Comparison of ENCODE assay signal across 8 cellular contexts in the genomic region with DNA sequence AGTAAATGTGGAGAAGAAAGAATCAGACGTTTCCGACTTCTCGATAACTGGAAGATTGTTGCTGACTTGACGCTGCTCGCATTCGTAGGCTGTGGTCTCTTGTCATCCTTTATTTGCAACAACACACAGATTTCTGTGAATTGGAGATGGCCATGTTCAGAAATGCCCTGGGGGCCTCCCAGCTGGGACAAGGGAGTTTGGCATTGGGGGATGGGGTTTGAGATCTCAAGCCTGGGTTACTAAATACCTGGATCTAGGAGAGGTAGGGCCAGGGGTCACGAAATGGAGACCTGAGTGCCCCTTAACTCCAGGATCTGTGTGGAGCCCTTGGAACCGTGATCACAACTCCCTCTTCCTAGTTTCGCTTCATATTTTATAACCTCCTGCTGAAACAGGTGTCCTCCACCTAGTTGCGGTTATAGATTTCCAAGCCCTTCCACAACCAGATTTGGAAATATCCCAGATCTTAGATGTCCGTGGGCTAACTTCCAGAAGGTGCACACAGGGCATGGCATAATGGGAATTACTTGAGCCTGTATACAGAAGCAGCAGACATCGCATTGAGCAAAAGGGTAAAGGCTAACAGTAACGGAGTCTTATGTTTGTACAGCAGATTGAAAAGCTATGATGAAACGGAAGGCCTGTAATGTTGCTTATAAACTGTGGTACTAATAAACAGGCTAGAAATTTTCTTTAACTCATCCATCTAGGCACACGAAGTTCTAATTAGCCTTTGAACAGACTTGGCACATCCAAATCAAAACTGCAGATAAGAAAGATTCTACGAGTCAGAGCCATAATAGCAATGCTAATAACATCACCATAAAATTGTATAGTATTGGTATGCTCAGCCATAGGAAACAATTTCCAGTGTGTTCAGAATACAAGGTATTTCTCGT. TPM values are rescaled to one million over a fixed set of nuclear protein-coding genes. Genes with fewer than 3 reads are reported as not detected.
A peak's percentile ranks its signal among the peaks of the same experiment; 100 is the strongest.
DNase-seq lines count a peak whose midpoint lies in the region; ATAC-seq, FAIRE-seq and TF ChIP-seq lines count a peak whose summit lies in the region.

No MANE protein-coding gene starts in this region.

- H3K4me3 Mint-ChIP-seq in stimulated activated effector memory CD8-positive, alpha-beta T cell treated with anti-CD3 and anti-CD28 coated beads, Interleukin-12 subunit alpha, Interleukin-12 subunit beta, amount 100 ng/mL, for 72 hours: no peak overlapping the region

- H3K4me3 ChIP-seq in SJSA1: peak overlapping the region; percentile 46
- peak overlapping the region; percentile 83 to 96 for H3K4me3 ChIP-seq in kidney (ENCODE audit: low read length in 2 of 2)

- peaks cover 15% of the 10 kb centered on the region for H3K36me3 Mint-ChIP-seq in stimulated activated effector memory CD8-positive, alpha-beta T cell treated with anti-CD3 and anti-CD28 coated beads, Interleukin-12 subunit alpha, Interleukin-12 subunit beta, amount 100 ng/mL, for 72 hours

- H3K9me3 Mint-ChIP-seq in stimulated activated effector memory CD8-positive, alpha-beta T cell treated with anti-CD3 and anti-CD28 coated beads, Interleukin-12 subunit alpha, Interleukin-12 subunit beta, amount 100 ng/mL, for 72 hours: no peaks in the 10 kb centered on the region

- no peaks in the 10 kb centered on the region for H3K36me3 ChIP-seq in SJSA1
- H3K36me3 ChIP-seq in kidney (ENCODE audit: control insufficient read depth in 1 of 2, insufficient read depth in 2 of 2, low read length in 2 of 2): no peaks in the 10 kb centered on the region

- no peak overlapping the region for H3K27ac Mint-ChIP-seq in stimulated activated effector memory CD8-positive, alpha-beta T cell treated with anti-CD3 and anti-CD28 coated beads, Interleukin-12 subunit alpha, Interleukin-12 subunit beta, amount 100 ng/mL, for 72 hours

- peak overlapping the region; percentile 79 to 93 for H3K9ac ChIP-seq in kidney (ENCODE audit: low read length in 2 of 2)

- in situ Hi-C loops in ACHN (cut with HindIII; ENCODE audit: low pct_ligation_motif_present, low pct_unique_long_range_greater_than_20kb, low sequenced_read_pairs) (no loop called here), T47D (cut with HindIII; ENCODE audit: low pct_unique_long_range_greater_than_20kb, low sequenced_read_pairs) (no loop called here)

- TF ChIP-seq CTCF in kidney (IDR thresholded peaks at IDR 0.05; ENCODE audit: borderline replicate concordance, extremely low read depth, insufficient read depth): no peak

- H3K9me3 ChIP-seq in SJSA1 (replicated peaks) (no peaks in the 10 kb centered on the region), kidney (ENCODE audit: control insufficient read depth in 1 of 2, low read length in 2 of 2) (no peaks in the 10 kb centered on the region)

- no peaks in the 10 kb centered on the region for H3K27me3 ChIP-seq in SJSA1 (replicated peaks)

- peaks cover 8% of the 10 kb centered on the region; the same call in 1 of the 2 replicates for H3K4me1 ChIP-seq in SJSA1 (replicated peaks)
- peaks cover 9 to 26% of the 10 kb centered on the region in 2 donors for H3K4me1 ChIP-seq in kidney (ENCODE audit: control insufficient read depth in 1 of 2, insufficient read depth in 1 of 2, low read depth in 1 of 2, low read length in 2 of 2)

- peaks cover 25% of the 10 kb centered on the region for H3K4me1 Mint-ChIP-seq in stimulated activated effector memory CD8-positive, alpha-beta T cell treated with anti-CD3 and anti-CD28 coated beads, Interleukin-12 subunit alpha, Interleukin-12 subunit beta, amount 100 ng/mL, for 72 hours

- H3K27ac ChIP-seq in SJSA1 (no peak overlapping the region; the same call in 1 of the 2 replicates), kidney (ENCODE audit: low read depth in 2 of 2, low read length in 2 of 2) (peak overlapping the region; percentile 86 to 93)

- ATAC-seq in GM18498 (IDR thresholded peaks at IDR 0.05; ENCODE audit: unreplicated experiment) (peak; percentile 3), GM19467 (IDR thresholded peaks at IDR 0.05; ENCODE audit: unreplicated experiment) (no peak)
- no peak for ATAC-seq in stimulated activated effector memory CD8-positive, alpha-beta T cell treated with anti-CD3 and anti-CD28 coated beads, Interleukin-12 subunit alpha, Interleukin-12 subunit beta, amount 100 ng/mL, for 72 hours

- peak; percentile 8 for DNase-seq in ACHN
- peak in 1 of 2 experiments; percentile 21 for DNase-seq in SJSA1 (ENCODE audit: low read depth in 1 of 2, low spot score in 2 of 2)
- DNase-seq in T47D (ENCODE audit: low read depth in 1 of 2, low spot score in 1 of 2): peak; percentile 14 to 56
- DNase-seq in kidney: no peak
- DNase-seq in stimulated activated effector memory CD8-positive, alpha-beta T cell treated with anti-CD3 and anti-CD28 coated beads, Interleukin-12 subunit alpha, Interleukin-12 subunit beta, amount 100 ng/mL, for 72 hours (ENCODE audit: low spot score in 2 of 2): peak; percentile 8 to 69
- no peak for DNase-seq in cerebellar nuclear complex (lab: John Stamatoyannopoulos, UW)

- intact Hi-C loops in kidney (cut with DNase I): no loop called here

- FAIRE-seq in kidney (lab: Jason Lieb, UNC): no peak

RNA-seq across cellular contexts. Expression of gene USF3, which starts 1.0 kb away (rescaled TPM):
- total RNA-seq in SJSA1 (2014; rRNA removed; shearing (Covaris generic)): 7.2 and 8.1 TPM in 2 replicates
- total RNA-seq in kidney: 21.3 TPM
- 6.5 TPM for polyA plus RNA-seq in kidney (ENCODE audit: insufficient read depth, low read depth, low replicate concordance)

RNA-seq across cellular contexts. Expression of gene NAA50, which starts 48.6 kb away (rescaled TPM):
- total RNA-seq in SJSA1 (2014; rRNA removed; shearing (Covaris generic)): 165 and 166 TPM in 2 replicates
- 101 TPM for total RNA-seq in kidney
- 45.4 TPM for polyA plus RNA-seq in kidney (ENCODE audit: insufficient read depth, low read depth, low replicate concordance)

RNA-seq across cellular contexts. Expression of gene ATP6V1A, which starts 49.4 kb away (rescaled TPM):
- total RNA-seq in SJSA1 (2014; rRNA removed; shearing (Covaris generic)): 54.8 and 65.8 TPM in 2 replicates
- 172 TPM for total RNA-seq in kidney
- 87.1 TPM for polyA plus RNA-seq in kidney (ENCODE audit: insufficient read depth, low read depth, low replicate concordance)

Comparison
In these comparisons a context has a peak if more than half of its experiments do, and no peak if none do; other contexts are left out.
1. DNase-seq: peak in ACHN (single experiment), T47D (2 of 2) and stimulated activated effector memory CD8-positive, alpha-beta T cell treated with anti-CD3 and anti-CD28 coated beads, Interleukin-12 subunit alpha, Interleukin-12 subunit beta, amount 100 ng/mL, for 72 hours (2 of 2); none in kidney (single experiment) and cerebellar nuclear complex (0 of 2).